Comparison of ENCODE assay signal across 27 cellular contexts in genomic region chr15:63848881-63849551, GRCh38. TPM values are rescaled to one million over a fixed set of nuclear protein-coding genes. Genes with fewer than 3 reads are reported as not detected.
DNase-seq lines count a peak whose midpoint lies in the region; ATAC-seq lines count a peak whose summit lies in the region.
"Had no signal": no experiment of that assay in that cellular context is flagged by ENCODE, and none has a peak within 500 bp of the region (broad histone marks: within the 10 kb centered on the region; RNA-seq: fewer than 3 reads in every experiment).

No MANE protein-coding gene starts in this region.

- H3K4me3 Mint-ChIP-seq in activated T-cell treated with anti-CD3 and anti-CD28 coated beads, Interleukin-2, amount 50 U/mL, for 24 hours: no peak overlapping the region
- peak overlapping the region in 1 of 4 donors; percentile 1 for H3K4me3 Mint-ChIP-seq in IgD-negative memory B cell
- no peak overlapping the region for H3K4me3 Mint-ChIP-seq in activated T-helper 1 cell treated with anti-CD3 and anti-CD28 coated beads, Interleukin-12 subunit alpha, Interleukin-12 subunit beta, Interleukin-2, Interleukin-4 antibody, amounts not matched to agents 30 ng/mL and 10 ng/mL and 1 ng/mL, durations not matched to agents 14 hours and 24 hours and 36 hours
- peak overlapping the region; percentile 27 to 60 for H3K4me3 Mint-ChIP-seq in stimulated activated naive B cell treated with anti-CD40 and anti-IgM and Interleukin-4, amounts not matched to agents 10 μg/mL and 1 μg/mL and 100 μg/mL, for 72 hours
- H3K4me3 Mint-ChIP-seq: activated naive CD8-positive, alpha-beta T cell; dendritic cell treated with granulocyte-macrophage colony-stimulating factor and Interleukin-4, amounts not matched to agents 40 ng/mL and 50 ng/mL, for 4 days; endodermal cell; GM23338; mesothelial cell of epicardium; natural killer cell; type B pancreatic cell had no signal

- H3K27ac Mint-ChIP-seq in activated T-cell treated with anti-CD3 and anti-CD28 coated beads, Interleukin-2, amount 50 U/mL, for 24 hours: peak overlapping the region; percentile 31
- peak overlapping the region in 2 of 3 donors; percentile 21 to 37 for H3K27ac Mint-ChIP-seq in IgD-negative memory B cell
- peak overlapping the region; percentile 47 for H3K27ac Mint-ChIP-seq in activated T-helper 1 cell treated with anti-CD3 and anti-CD28 coated beads, Interleukin-12 subunit alpha, Interleukin-12 subunit beta, Interleukin-2, Interleukin-4 antibody, amounts not matched to agents 30 ng/mL and 10 ng/mL and 1 ng/mL, durations not matched to agents 14 hours and 24 hours and 36 hours
- peak overlapping the region; percentile 80 for H3K27ac Mint-ChIP-seq in stimulated activated naive B cell treated with anti-CD40 and anti-IgM and Interleukin-4, amounts not matched to agents 10 μg/mL and 1 μg/mL and 100 μg/mL, for 72 hours
- H3K27ac Mint-ChIP-seq: activated naive CD8-positive, alpha-beta T cell; dendritic cell treated with granulocyte-macrophage colony-stimulating factor and Interleukin-4, amounts not matched to agents 40 ng/mL and 50 ng/mL, for 4 days; endodermal cell; GM23338; mesothelial cell of epicardium; natural killer cell; type B pancreatic cell had no signal

- H3K27me3 Mint-ChIP-seq in activated T-cell treated with anti-CD3 and anti-CD28 coated beads, Interleukin-2, amount 50 U/mL, for 24 hours: no peaks in the 10 kb centered on the region
- H3K27me3 Mint-ChIP-seq in IgD-negative memory B cell: no peaks in the 10 kb centered on the region
- peaks cover 2% of the 10 kb centered on the region for H3K27me3 Mint-ChIP-seq in activated T-helper 1 cell treated with anti-CD3 and anti-CD28 coated beads, Interleukin-12 subunit alpha, Interleukin-12 subunit beta, Interleukin-2, Interleukin-4 antibody, amounts not matched to agents 30 ng/mL and 10 ng/mL and 1 ng/mL, durations not matched to agents 14 hours and 24 hours and 36 hours (ENCODE audit: insufficient read depth)
- no peaks in the 10 kb centered on the region for H3K27me3 Mint-ChIP-seq in stimulated activated naive B cell treated with anti-CD40 and anti-IgM and Interleukin-4, amounts not matched to agents 10 μg/mL and 1 μg/mL and 100 μg/mL, for 72 hours
- H3K27me3 Mint-ChIP-seq: activated naive CD8-positive, alpha-beta T cell; type B pancreatic cell had no signal

- intact Hi-C loops in activated T-helper 1 cell treated with anti-CD3 and anti-CD28 coated beads, Interleukin-12 subunit alpha, Interleukin-12 subunit beta, Interleukin-2, Interleukin-4 antibody, amounts not matched to agents 30 ng/mL and 10 ng/mL and 1 ng/mL, durations not matched to agents 14 hours and 24 hours and 36 hours (cut with micrococcal nuclease): no loop called here

- H3K36me3 Mint-ChIP-seq in activated T-cell treated with anti-CD3 and anti-CD28 coated beads, Interleukin-2, amount 50 U/mL, for 24 hours (ENCODE audit: low read depth): no peaks in the 10 kb centered on the region
- no peaks in the 10 kb centered on the region for H3K36me3 Mint-ChIP-seq in IgD-negative memory B cell
- peaks cover 2% of the 10 kb centered on the region for H3K36me3 Mint-ChIP-seq in activated T-helper 1 cell treated with anti-CD3 and anti-CD28 coated beads, Interleukin-12 subunit alpha, Interleukin-12 subunit beta, Interleukin-2, Interleukin-4 antibody, amounts not matched to agents 30 ng/mL and 10 ng/mL and 1 ng/mL, durations not matched to agents 14 hours and 24 hours and 36 hours (ENCODE audit: low read depth)
- H3K36me3 Mint-ChIP-seq in stimulated activated naive B cell treated with anti-CD40 and anti-IgM and Interleukin-4, amounts not matched to agents 10 μg/mL and 1 μg/mL and 100 μg/mL, for 72 hours: peaks cover 19 to 28% of the 10 kb centered on the region in 2 donors
- H3K36me3 Mint-ChIP-seq: activated naive CD8-positive, alpha-beta T cell; mesothelial cell of epicardium; natural killer cell; type B pancreatic cell had no signal

- DNase-seq in activated T-cell treated with anti-CD3 and anti-CD28 coated beads, Interleukin-2, amount 50 U/mL, for 24 hours: no peak
- no peak for DNase-seq in activated T-cell treated with anti-CD3 and anti-CD28 coated beads for 4 hours
- no peak for DNase-seq in activated T-helper 1 cell treated with anti-CD3 and anti-CD28 coated beads, Interleukin-12 subunit alpha, Interleukin-12 subunit beta, Interleukin-2, Interleukin-4 antibody, amounts not matched to agents 30 ng/mL and 10 ng/mL and 1 ng/mL, durations not matched to agents 14 hours and 24 hours and 36 hours (ENCODE audit: low spot score)
- DNase-seq in stimulated activated naive B cell treated with anti-CD40 and anti-IgM and Interleukin-4, amounts not matched to agents 10 μg/mL and 1 μg/mL and 100 μg/mL, for 72 hours: no peak
- no peak for DNase-seq in OCI-M2 (lab: John Stamatoyannopoulos, UW; ENCODE audit: unreplicated experiment)
- DNase-seq: ACHN; activated CD4-positive, alpha-beta T cell treated with anti-CD3 and anti-CD28 coated beads for 1 hour; activated effector memory CD4-positive, alpha-beta T cell treated with Interleukin-2 at 50 U/mL for 16 hours; central memory CD4-positive, alpha-beta T cell; DND-41; endodermal cell; foreskin keratinocyte; heart left ventricle; Karpas-422; natural killer cell; NCI-H1048; NCI-H1694 treated with DMSO at 0.1 percent for 48 hours; occipital lobe had no signal

- no peaks in the 10 kb centered on the region for H3K9me3 Mint-ChIP-seq in activated T-cell treated with anti-CD3 and anti-CD28 coated beads, Interleukin-2, amount 50 U/mL, for 24 hours
- H3K9me3 Mint-ChIP-seq in IgD-negative memory B cell: peaks cover 0 to 6% (median 0%) of the 10 kb centered on the region in 3 donors
- H3K9me3 Mint-ChIP-seq in activated T-helper 1 cell treated with anti-CD3 and anti-CD28 coated beads, Interleukin-12 subunit alpha, Interleukin-12 subunit beta, Interleukin-2, Interleukin-4 antibody, amounts not matched to agents 30 ng/mL and 10 ng/mL and 1 ng/mL, durations not matched to agents 14 hours and 24 hours and 36 hours: no peaks in the 10 kb centered on the region
- H3K9me3 Mint-ChIP-seq in stimulated activated naive B cell treated with anti-CD40 and anti-IgM and Interleukin-4, amounts not matched to agents 10 μg/mL and 1 μg/mL and 100 μg/mL, for 72 hours: peaks cover 15 to 16% of the 10 kb centered on the region in 2 donors
- H3K9me3 Mint-ChIP-seq: natural killer cell, type B pancreatic cell had no signal

- H3K4me1 Mint-ChIP-seq in activated T-cell treated with anti-CD3 and anti-CD28 coated beads, Interleukin-2, amount 50 U/mL, for 24 hours (ENCODE audit: low read depth): peaks cover 15% of the 10 kb centered on the region
- H3K4me1 Mint-ChIP-seq in IgD-negative memory B cell: peaks cover 8 to 11% (median 9%) of the 10 kb centered on the region in 3 donors
- H3K4me1 Mint-ChIP-seq in activated T-helper 1 cell treated with anti-CD3 and anti-CD28 coated beads, Interleukin-12 subunit alpha, Interleukin-12 subunit beta, Interleukin-2, Interleukin-4 antibody, amounts not matched to agents 30 ng/mL and 10 ng/mL and 1 ng/mL, durations not matched to agents 14 hours and 24 hours and 36 hours (ENCODE audit: low read depth): peaks cover 16% of the 10 kb centered on the region
- peaks cover 22 to 46% of the 10 kb centered on the region in 2 donors for H3K4me1 Mint-ChIP-seq in stimulated activated naive B cell treated with anti-CD40 and anti-IgM and Interleukin-4, amounts not matched to agents 10 μg/mL and 1 μg/mL and 100 μg/mL, for 72 hours
- H3K4me1 Mint-ChIP-seq: natural killer cell had no signal

- ATAC-seq in stimulated activated naive B cell treated with anti-CD40 and anti-IgM and Interleukin-4, amounts not matched to agents 10 μg/mL and 1 μg/mL and 100 μg/mL, for 72 hours (replicated peaks): peak; percentile 70 to 83
- ATAC-seq in GM19467 (IDR thresholded peaks at IDR 0.05; ENCODE audit: unreplicated experiment) (no peak), GM21390 (IDR thresholded peaks at IDR 0.05; ENCODE audit: unreplicated experiment) (no peak)
- ATAC-seq: esophagus mucosa, foreskin keratinocyte, GM23338, heart left ventricle, natural killer cell had no signal

RNA-seq across cellular contexts. Expression of gene HERC1, which starts 15.3 kb away (rescaled TPM):
- 35.2 TPM for polyA plus RNA-seq in IgD-negative memory B cell
- total RNA-seq in activated T-helper 1 cell treated with anti-CD3 and anti-CD28 coated beads, Interleukin-12 subunit alpha, Interleukin-12 subunit beta, Interleukin-2, Interleukin-4 antibody, amounts not matched to agents 30 ng/mL and 10 ng/mL and 1 ng/mL, durations not matched to agents 14 hours and 24 hours and 36 hours: 67.5 and 76.8 TPM in 2 replicates

Comparison
In these comparisons a context has a peak if more than half of its experiments do, and no peak if none do; other contexts are left out.
1. H3K27ac Mint-ChIP-seq: peak in every context shown above with its lines; median percentile 80 in stimulated activated naive B cell treated with anti-CD40 and anti-IgM and Interleukin-4, amounts not matched to agents 10 μg/mL and 1 μg/mL and 100 μg/mL, for 72 hours; 47 in activated T-helper 1 cell treated with anti-CD3 and anti-CD28 coated beads, Interleukin-12 subunit alpha, Interleukin-12 subunit beta, Interleukin-2, Interleukin-4 antibody, amounts not matched to agents 30 ng/mL and 10 ng/mL and 1 ng/mL, durations not matched to agents 14 hours and 24 hours and 36 hours; 31 in activated T-cell treated with anti-CD3 and anti-CD28 coated beads, Interleukin-2, amount 50 U/mL, for 24 hours; 29 in IgD-negative memory B cell.
2. H3K4me3 Mint-ChIP-seq: peak in stimulated activated naive B cell treated with anti-CD40 and anti-IgM and Interleukin-4, amounts not matched to agents 10 μg/mL and 1 μg/mL and 100 μg/mL, for 72 hours (2 of 2); none in activated T-cell treated with anti-CD3 and anti-CD28 coated beads, Interleukin-2, amount 50 U/mL, for 24 hours (single experiment) and activated T-helper 1 cell treated with anti-CD3 and anti-CD28 coated beads, Interleukin-12 subunit alpha, Interleukin-12 subunit beta, Interleukin-2, Interleukin-4 antibody, amounts not matched to agents 30 ng/mL and 10 ng/mL and 1 ng/mL, durations not matched to agents 14 hours and 24 hours and 36 hours (single experiment).
3. ATAC-seq: peak in stimulated activated naive B cell treated with anti-CD40 and anti-IgM and Interleukin-4, amounts not matched to agents 10 μg/mL and 1 μg/mL and 100 μg/mL, for 72 hours (2 of 2); none in GM19467 (single experiment) and GM21390 (single experiment).